8 cellular contexts compared by ENCODE assay signal in genomic region chr10:34780818-34781380, GRCh38. TPM values are rescaled to one million over a fixed set of nuclear protein-coding genes. Genes with fewer than 3 reads are reported as not detected.
DNase-seq lines count a peak whose midpoint lies in the region; ATAC-seq and TF ChIP-seq lines count a peak whose summit lies in the region.

No MANE protein-coding gene starts in this region.

- peak overlapping the region; percentile 72 to 83 (median 80) for H3K27ac ChIP-seq in gastroesophageal sphincter

- peak overlapping the region in 1 of 2 donors; percentile 7 for H3K4me3 ChIP-seq in gastroesophageal sphincter

- H3K27ac Mint-ChIP-seq in stimulated activated naive CD8-positive, alpha-beta T cell treated with anti-CD3 and anti-CD28 coated beads, Interleukin-15, amount 100 ng/mL, for 72 hours = no peak overlapping the region

- WGBS in gastroesophageal sphincter (ENCODE audit: low coverage in 1 of 2), 2 donors = 14 to 37% methylated on average over 6 to 8 of the region's 11 CpGs

- no peaks in the 10 kb centered on the region for H3K36me3 ChIP-seq in gastroesophageal sphincter

- TF ChIP-seq POLR2A in gastroesophageal sphincter (IDR thresholded peaks at IDR 0.05) (no peak), erythroblast (IDR thresholded peaks at IDR 0.05; ENCODE audit: low read length) (no peak)

- no peaks in the 10 kb centered on the region for H3K9me3 Mint-ChIP-seq in stimulated activated naive CD8-positive, alpha-beta T cell treated with anti-CD3 and anti-CD28 coated beads, Interleukin-15, amount 100 ng/mL, for 72 hours

- no peaks in the 10 kb centered on the region for H3K27me3 ChIP-seq in gastroesophageal sphincter

- peak; percentile 78 for ATAC-seq in HG02588 (IDR thresholded peaks at IDR 0.05; ENCODE audit: unreplicated experiment)
- peak; percentile 22 for ATAC-seq in gastroesophageal sphincter
- peak; percentile 48 for ATAC-seq in stimulated activated naive CD8-positive, alpha-beta T cell treated with anti-CD3 and anti-CD28 coated beads, Interleukin-15, amount 100 ng/mL, for 72 hours

- H3K27me3 Mint-ChIP-seq in stimulated activated naive CD8-positive, alpha-beta T cell treated with anti-CD3 and anti-CD28 coated beads, Interleukin-15, amount 100 ng/mL, for 72 hours = peaks cover 17% of the 10 kb centered on the region

- TF ChIP-seq CTCF in gastroesophageal sphincter (IDR thresholded peaks at IDR 0.05) = no peak

- peaks cover 20 to 95% (median 38%) of the 10 kb centered on the region in 3 donors for H3K4me1 ChIP-seq in gastroesophageal sphincter

- DNase-seq in NCI-H2227 (lab: John Stamatoyannopoulos, UW; ENCODE audit: unreplicated experiment) = peak; percentile 11
- no peak for DNase-seq in NCI-H2227 treated with DMSO at 0.1 percent for 48 hours (lab: John Stamatoyannopoulos, UW)
- peak; percentile 60 for DNase-seq in NCI-H69 (lab: John Stamatoyannopoulos, UW)
- DNase-seq in stimulated activated naive CD8-positive, alpha-beta T cell treated with anti-CD3 and anti-CD28 coated beads, Interleukin-15, amount 100 ng/mL, for 72 hours = no peak
- no peak for DNase-seq in T-helper 2 cell
- DNase-seq in erythroblast (lab: John Stamatoyannopoulos, UW) = no peak

- no peaks in the 10 kb centered on the region for H3K9me3 ChIP-seq in gastroesophageal sphincter

- H3K4me1 Mint-ChIP-seq in stimulated activated naive CD8-positive, alpha-beta T cell treated with anti-CD3 and anti-CD28 coated beads, Interleukin-15, amount 100 ng/mL, for 72 hours = peaks cover 9% of the 10 kb centered on the region

- TF ChIP-seq EP300 in gastroesophageal sphincter (IDR thresholded peaks at IDR 0.05) = no peak

- H3K4me3 Mint-ChIP-seq in stimulated activated naive CD8-positive, alpha-beta T cell treated with anti-CD3 and anti-CD28 coated beads, Interleukin-15, amount 100 ng/mL, for 72 hours = no peak overlapping the region

RNA-seq across cellular contexts. Expression of gene PARD3, which starts 34.2 kb away (rescaled TPM):
- total RNA-seq in gastroesophageal sphincter = 100 to 1,000 TPM; 101 to 127 (median 115) TPM

Comparison
In these comparisons a context has a peak if more than half of its experiments do, and no peak if none do; other contexts are left out.
1. DNase-seq: peak in NCI-H2227 (single experiment) and NCI-H69 (single experiment); none in NCI-H2227 treated with DMSO at 0.1 percent for 48 hours (single experiment), stimulated activated naive CD8-positive, alpha-beta T cell treated with anti-CD3 and anti-CD28 coated beads, Interleukin-15, amount 100 ng/mL, for 72 hours (0 of 2), T-helper 2 cell (0 of 5) and erythroblast (0 of 2).
2. ATAC-seq: peak in every context shown above with its lines; median percentile 78 in HG02588; 48 in stimulated activated naive CD8-positive, alpha-beta T cell treated with anti-CD3 and anti-CD28 coated beads, Interleukin-15, amount 100 ng/mL, for 72 hours; 22 in gastroesophageal sphincter.